In the genomic region with DNA sequence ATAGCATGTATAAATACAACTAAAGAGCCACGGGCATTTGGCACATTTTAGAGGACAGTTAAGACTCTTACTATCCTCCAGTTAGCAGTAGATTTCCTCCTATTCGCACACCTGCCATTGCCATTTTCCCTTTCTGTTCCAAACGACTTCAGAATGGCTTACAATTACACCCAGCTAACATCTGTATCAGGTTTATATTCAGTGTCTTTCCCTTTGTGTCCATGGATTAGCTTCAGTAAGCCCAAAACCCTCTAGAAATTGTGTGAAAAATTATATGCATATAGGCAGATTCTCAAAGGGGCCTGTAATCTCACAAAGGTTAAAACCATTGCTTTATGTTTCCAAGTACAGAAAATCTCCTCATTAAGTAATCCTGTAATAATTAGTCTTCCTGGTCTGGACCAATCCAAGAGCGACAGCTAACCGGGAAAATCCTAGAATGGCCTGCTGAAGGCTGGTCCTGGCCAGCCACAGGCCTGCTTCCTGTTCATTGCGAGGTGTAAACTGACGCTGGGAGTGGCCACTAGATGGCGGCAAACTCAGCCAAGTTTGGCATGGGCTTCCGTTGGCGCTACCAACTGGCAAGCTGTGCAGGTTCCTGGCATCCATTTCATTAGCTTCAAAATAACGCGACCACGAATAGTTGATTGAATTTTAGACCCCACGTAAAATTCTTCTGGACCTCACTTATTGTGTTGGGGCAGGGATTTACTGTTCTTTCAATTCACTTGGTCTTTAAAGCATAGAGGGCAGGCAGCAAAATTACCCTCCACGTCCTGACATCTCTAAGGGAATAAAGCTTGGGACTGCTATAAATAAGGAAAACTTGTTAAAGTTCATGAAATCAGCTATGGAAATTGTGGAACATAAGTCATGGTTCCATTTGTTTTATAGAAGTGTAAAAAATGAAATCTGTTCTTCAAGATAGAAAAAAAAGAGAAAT, we compare ENCODE assay signal across 8 cellular contexts. TPM values are rescaled to one million over a fixed set of nuclear protein-coding genes. Genes with fewer than 3 reads are reported as not detected.
DNase-seq lines count a peak whose midpoint lies in the region; ATAC-seq and FAIRE-seq lines count a peak whose summit lies in the region.

No MANE protein-coding gene starts in this region.

- intact Hi-C loops in CD4-positive, alpha-beta memory T cell (cut with micrococcal nuclease), result loop anchor here (1.0 to 2.0 kb wide), 10 partner anchors 9 to 288 kb away; no protein-coding TSS in a partner anchor

- peaks cover 73 to 96% (median 86%) of the 10 kb centered on the region in 4 donors for H3K4me1 Mint-ChIP-seq in CD4-positive, alpha-beta memory T cell

- peaks cover 97% of the 10 kb centered on the region for H3K4me1 ChIP-seq in CD4-positive, alpha-beta memory T cell (ENCODE audit: insufficient read depth, low read length)

- peaks cover 44 to 58% of the 10 kb centered on the region in 2 donors for H3K36me3 Mint-ChIP-seq in CD4-positive, alpha-beta memory T cell

- peak; percentile 83 for FAIRE-seq in endometrium (lab: Jason Lieb, UNC)

- no peaks in the 10 kb centered on the region for H3K27me3 Mint-ChIP-seq in CD4-positive, alpha-beta memory T cell

- no peaks in the 10 kb centered on the region for H3K27me3 ChIP-seq in CD4-positive, alpha-beta memory T cell (ENCODE audit: insufficient read depth, low read length)

- no peaks in the 10 kb centered on the region for H3K9me3 ChIP-seq in CD4-positive, alpha-beta memory T cell (ENCODE audit: control insufficient read depth in 1 of 2, low read length in 2 of 2)

- CTCF ChIA-PET in CD4-positive, alpha-beta memory T cell (lab: Charles Lee; ENCODE audit: partially characterized antibody), result interaction anchor here (0.8 to 23.0 kb wide), 41 partner anchors 9 to 499 kb away, joined by 3 to 745 read pairs (median 8); a partner anchor contains a TSS

- peak overlapping the region; percentile 56 for H3K27ac ChIP-seq in CD4-positive, alpha-beta memory T cell (ENCODE audit: low read depth, low read length)

- peak overlapping the region in 7 of 8 donors; percentile 29 to 86 (median 62) for H3K4me3 Mint-ChIP-seq in CD4-positive, alpha-beta memory T cell

- peak; percentile 84 to 90 (median 85) for DNase-seq in CD4-positive, alpha-beta memory T cell
- DNase-seq in HS-5 (ENCODE audit: low read depth) (peak; percentile 78), NK-92 (lab: John Stamatoyannopoulos, UW; ENCODE audit: unreplicated experiment) (peak; percentile 44), mucosa of gallbladder (ENCODE audit: low spot score) (peak; percentile 95)
- peak; percentile 97 for DNase-seq in activated CD8-positive, alpha-beta memory T cell treated with anti-CD3 and anti-CD28 coated beads for 24 hours
- peak; percentile 82 to 89 for DNase-seq in stimulated activated CD8-positive, alpha-beta memory T cell treated with anti-CD3 and anti-CD28 coated beads, Interleukin-7, amount 100 ng/mL, for 1 hour (ENCODE audit: low read depth in 2 of 2)

- peak; percentile 98 for ATAC-seq in GM19463 (IDR thresholded peaks at IDR 0.05; ENCODE audit: unreplicated experiment)

- peak overlapping the region in 1 of 2 donors; percentile 5 for H3K4me3 ChIP-seq in CD4-positive, alpha-beta memory T cell (ENCODE audit: low read length in 2 of 2)

- POLR2A ChIA-PET in CD4-positive, alpha-beta memory T cell (lab: Charles Lee; ENCODE audit: partially characterized antibody), result interaction anchor here (0.7 to 23.2 kb wide), 26 partner anchors 8 to 285 kb away, joined by 3 to 728 read pairs (median 6); a partner anchor contains a TSS

- peak overlapping the region; percentile 83 to 96 (median 94) for H3K27ac Mint-ChIP-seq in CD4-positive, alpha-beta memory T cell

- peaks cover 11% of the 10 kb centered on the region for H3K36me3 ChIP-seq in CD4-positive, alpha-beta memory T cell (ENCODE audit: insufficient read depth, low read length)

- H3K9me3 Mint-ChIP-seq in CD4-positive, alpha-beta memory T cell, result peaks cover 0 to 4% (median 3%) of the 10 kb centered on the region in 8 donors

RNA-seq across cellular contexts. Expression of a gene that starts 17.1 kb away (rescaled TPM):
- 100 to 1,000 TPM; 162 to 163 TPM for total RNA-seq in CD4-positive, alpha-beta memory T cell
- polyA plus RNA-seq in CD4-positive, alpha-beta memory T cell, result 100 to 1,000 TPM in 1 of 2 donors, 10 to 100 TPM in 1; 37.1 to 125 TPM
- total RNA-seq in mucosa of gallbladder, result 12.6 TPM

Comparison
In these comparisons a context has a peak if more than half of its experiments do, and no peak if none do; other contexts are left out.
1. DNase-seq: peak in every context shown above with its lines; median percentile 97 in activated CD8-positive, alpha-beta memory T cell treated with anti-CD3 and anti-CD28 coated beads for 24 hours; 95 in mucosa of gallbladder; 86 in stimulated activated CD8-positive, alpha-beta memory T cell treated with anti-CD3 and anti-CD28 coated beads, Interleukin-7, amount 100 ng/mL, for 1 hour; 85 in CD4-positive, alpha-beta memory T cell; 78 in HS-5; 44 in NK-92.
2. RNA of a gene that starts 17.1 kb away (total RNA-seq): 162 to 163 TPM in CD4-positive, alpha-beta memory T cell; 12.6 TPM in mucosa of gallbladder (single experiment); every median in the first group is over 10 times any median in the second.